Comparison of ENCODE assay signal across 10 cellular contexts in the genomic region with DNA sequence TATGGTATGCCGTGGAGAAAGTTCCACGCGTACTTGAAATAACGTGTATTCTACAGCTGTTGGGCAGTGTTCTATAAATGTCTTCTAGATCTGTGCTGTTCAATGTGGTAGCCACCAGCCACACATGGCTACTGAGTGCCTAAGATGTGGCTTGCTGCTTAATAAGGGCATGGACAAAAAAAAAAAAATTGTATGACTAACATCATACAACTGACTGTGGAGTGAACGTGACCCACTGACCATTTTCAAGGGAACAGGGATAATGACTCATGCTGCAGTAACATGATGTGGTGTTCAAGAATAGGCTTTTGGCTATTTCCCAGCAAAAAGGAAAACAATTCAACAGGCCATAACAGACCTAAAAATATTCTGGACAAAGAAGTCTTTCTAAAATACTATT. TPM values are rescaled to one million over a fixed set of nuclear protein-coding genes. Genes with fewer than 3 reads are reported as not detected.
DNase-seq lines count a peak whose midpoint lies in the region; ATAC-seq and TF ChIP-seq lines count a peak whose summit lies in the region.
"Had no signal": no experiment of that assay in that cellular context is flagged by ENCODE, and none has a peak within 500 bp of the region (broad histone marks: within the 10 kb centered on the region; RNA-seq: fewer than 3 reads in every experiment).

No MANE protein-coding gene starts in this region.

- no peaks in the 10 kb centered on the region for H3F3A ChIP-seq in SK-N-SH (replicated peaks; ENCODE audit: insufficient read depth)

- 67% methylated on average over 5 of the region's 5 CpGs for WGBS in SK-N-SH (ENCODE audit: low lambda C conversion rate)
- 66% methylated on average over 5 of the region's 5 CpGs for WGBS in esophagus squamous epithelium, 2 donors

- H3K36me3 ChIP-seq in SK-N-SH (replicated peaks in 1 of 2; ENCODE audit: control insufficient read depth in 1 of 2, insufficient read depth in 2 of 2, low read length in 1 of 2) (peaks cover 10 to 20% of the 10 kb centered on the region in 2 experiments), esophagus squamous epithelium (peaks cover 4 to 34% (median 5%) of the 10 kb centered on the region in 3 donors)

- H3K27me3 ChIP-seq in SK-N-SH (ENCODE audit: insufficient read depth) (no peaks in the 10 kb centered on the region), esophagus squamous epithelium (no peaks in the 10 kb centered on the region)

- no peak for TF ChIP-seq RAD21 in SK-N-SH (IDR thresholded peaks at IDR 0.05; ENCODE audit: low read length)

- peak overlapping the region in 1 of 2 experiments; percentile 67; a peak in 2 of 4 replicates for H3K27ac ChIP-seq in SK-N-SH (ENCODE audit: low read depth in 2 of 2, low read length in 1 of 2)
- peak overlapping the region in 2 of 4 donors; percentile 39 to 55 for H3K27ac ChIP-seq in esophagus squamous epithelium

- H3K79me2 ChIP-seq in SK-N-SH (ENCODE audit: insufficient read depth), result peaks cover 45% of the 10 kb centered on the region

- no peak overlapping the region for H3K4me2 ChIP-seq in SK-N-SH

- H3K4me3 ChIP-seq in SK-N-SH (ENCODE audit: low read depth in 2 of 2, low read length in 1 of 2) (no peak overlapping the region), esophagus squamous epithelium (no peak overlapping the region)

- no peak for ATAC-seq in HG03175 (IDR thresholded peaks at IDR 0.05; ENCODE audit: unreplicated experiment)

- DNase-seq in GM04504 (ENCODE audit: low read depth), result peak; percentile 79
- no peak for DNase-seq in SK-N-SH
- peak; percentile 96 for DNase-seq in fibroblast of peridontal ligament (ENCODE audit: extremely low read depth)
- peak; percentile 99 for DNase-seq in renal cortical epithelial cell (ENCODE audit: low read depth)
- DNase-seq in HT-29 (ENCODE audit: low spot score), result no peak
- DNase-seq in esophagus squamous epithelium (lab: John Stamatoyannopoulos, UW), result no peak
- DNase-seq in stimulated activated CD4-positive, alpha-beta T cell treated with anti-CD3 and anti-CD28 coated beads, Interleukin-15, amount 100 ng/mL, for 24 hours, result no peak
- DNase-seq: H9 had no signal

- TF ChIP-seq POLR2A in esophagus squamous epithelium (IDR thresholded peaks at IDR 0.05), result no peak

- no peak overlapping the region for H3K9ac ChIP-seq in SK-N-SH

- TF ChIP-seq EP300 in SK-N-SH (IDR thresholded peaks at IDR 0.05; ENCODE audit: borderline replicate concordance in 1 of 2, low read depth in 1 of 2, low read length in 1 of 2), result peak in 1 of 2 experiments; percentile 25; a peak in 1 of 4 replicates

- POLR2A ChIA-PET in SK-N-SH (lab: Yijun Ruan, JAX), result no interaction called here

- H3K9me3 ChIP-seq in SK-N-SH (no peaks in the 10 kb centered on the region), esophagus squamous epithelium (no peaks in the 10 kb centered on the region)

- H3K4me1 ChIP-seq in SK-N-SH (ENCODE audit: control insufficient read depth in 1 of 2, insufficient read depth in 2 of 2, low read depth in 1 of 2, low read length in 1 of 2) (peaks cover 2 to 10% of the 10 kb centered on the region in 2 experiments; a peak in 3 of 4 replicates), esophagus squamous epithelium (peaks cover 0 to 18% (median 9%) of the 10 kb centered on the region in 3 donors)

- H2AFZ ChIP-seq in SK-N-SH (ENCODE audit: low read depth), result no peak overlapping the region

- peaks cover 21% of the 10 kb centered on the region for H4K20me1 ChIP-seq in SK-N-SH (ENCODE audit: insufficient read depth)

- intact Hi-C loops in esophagus squamous epithelium (cut with DNase I), result no loop called here

- CTCF ChIA-PET in SK-N-SH (lab: Yijun Ruan, JAX), result no interaction called here

- TF ChIP-seq CTCF in SK-N-SH (IDR thresholded peaks at IDR 0.05) (no peak), esophagus squamous epithelium (IDR thresholded peaks at IDR 0.05) (no peak)

- 0 out of 2 replicates have a peak, but pooled peaks cover 3% of the 10 kb centered on the region for H3K9me2 ChIP-seq in SK-N-SH

TF ChIP-seq in SK-N-SH, 30 proteins besides CTCF, POLR2A, EP300 and RAD21 (continues in another document):
- TF ChIP-seq, protein P1, sequence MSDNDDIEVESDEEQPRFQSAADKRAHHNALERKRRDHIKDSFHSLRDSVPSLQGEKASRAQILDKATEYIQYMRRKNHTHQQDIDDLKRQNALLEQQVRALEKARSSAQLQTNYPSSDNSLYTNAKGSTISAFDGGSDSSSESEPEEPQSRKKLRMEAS (IDR thresholded peaks at IDR 0.05; ENCODE audit: low read depth), result peak; percentile 41; the same call in 1 of the 2 replicates
- no peak for TF ChIP-seq TEAD4 (IDR thresholded peaks at IDR 0.05; ENCODE audit: borderline replicate concordance, insufficient read depth)
- no peak for TF ChIP-seq CHD2 (IDR thresholded peaks at IDR 0.05; ENCODE audit: low read length, partially characterized antibody)
- TF ChIP-seq FOXM1 (IDR thresholded peaks at IDR 0.05; ENCODE audit: low read depth), result no peak
- no peak for TF ChIP-seq NRF1 (IDR thresholded peaks at IDR 0.05; ENCODE audit: low read depth, low read length)
- peak; percentile 81 for TF ChIP-seq TCF12 (IDR thresholded peaks at IDR 0.05)
- TF ChIP-seq GATA2 (CRISPR knock-in tag; IDR thresholded peaks at IDR 0.05), result no peak
- TF ChIP-seq RCOR1 (IDR thresholded peaks at IDR 0.05; ENCODE audit: low read length), result no peak
- peak; percentile 85 for TF ChIP-seq JUND (IDR thresholded peaks at IDR 0.05)
- TF ChIP-seq NFIC (IDR thresholded peaks at IDR 0.05; ENCODE audit: borderline replicate concordance), result peak; percentile 54
- no peak for TF ChIP-seq TAF1 (IDR thresholded peaks at IDR 0.05; ENCODE audit: borderline replicate concordance, low read depth, low read length)
- TF ChIP-seq FOSL2 (IDR thresholded peaks at IDR 0.05; ENCODE audit: borderline replicate concordance, low read depth), result peak; percentile 95
- no peak for TF ChIP-seq EZH2phosphoT487 (IDR thresholded peaks at IDR 0.05; ENCODE audit: borderline replicate concordance, low read depth)
- TF ChIP-seq MEF2A (IDR thresholded peaks at IDR 0.05; ENCODE audit: borderline replicate concordance, low read depth), result peak; percentile 89
- TF ChIP-seq, protein P2, sequence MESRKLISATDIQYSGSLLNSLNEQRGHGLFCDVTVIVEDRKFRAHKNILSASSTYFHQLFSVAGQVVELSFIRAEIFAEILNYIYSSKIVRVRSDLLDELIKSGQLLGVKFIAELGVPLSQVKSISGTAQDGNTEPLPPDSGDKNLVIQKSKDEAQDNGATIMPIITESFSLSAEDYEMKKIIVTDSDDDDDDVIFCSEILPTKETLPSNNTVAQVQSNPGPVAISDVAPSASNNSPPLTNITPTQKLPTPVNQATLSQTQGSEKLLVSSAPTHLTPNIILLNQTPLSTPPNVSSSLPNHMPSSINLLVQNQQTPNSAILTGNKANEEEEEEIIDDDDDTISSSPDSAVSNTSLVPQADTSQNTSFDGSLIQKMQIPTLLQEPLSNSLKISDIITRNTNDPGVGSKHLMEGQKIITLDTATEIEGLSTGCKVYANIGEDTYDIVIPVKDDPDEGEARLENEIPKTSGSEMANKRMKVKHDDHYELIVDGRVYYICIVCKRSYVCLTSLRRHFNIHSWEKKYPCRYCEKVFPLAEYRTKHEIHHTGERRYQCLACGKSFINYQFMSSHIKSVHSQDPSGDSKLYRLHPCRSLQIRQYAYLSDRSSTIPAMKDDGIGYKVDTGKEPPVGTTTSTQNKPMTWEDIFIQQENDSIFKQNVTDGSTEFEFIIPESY (IDR thresholded peaks at IDR 0.05; ENCODE audit: borderline replicate concordance, low read depth), result no peak
- no peak for TF ChIP-seq RFX5 (IDR thresholded peaks at IDR 0.05; ENCODE audit: low read length)
- no peak for TF ChIP-seq SMC3 (IDR thresholded peaks at IDR 0.05; ENCODE audit: low read depth, low read length)
- TF ChIP-seq, protein P3, sequence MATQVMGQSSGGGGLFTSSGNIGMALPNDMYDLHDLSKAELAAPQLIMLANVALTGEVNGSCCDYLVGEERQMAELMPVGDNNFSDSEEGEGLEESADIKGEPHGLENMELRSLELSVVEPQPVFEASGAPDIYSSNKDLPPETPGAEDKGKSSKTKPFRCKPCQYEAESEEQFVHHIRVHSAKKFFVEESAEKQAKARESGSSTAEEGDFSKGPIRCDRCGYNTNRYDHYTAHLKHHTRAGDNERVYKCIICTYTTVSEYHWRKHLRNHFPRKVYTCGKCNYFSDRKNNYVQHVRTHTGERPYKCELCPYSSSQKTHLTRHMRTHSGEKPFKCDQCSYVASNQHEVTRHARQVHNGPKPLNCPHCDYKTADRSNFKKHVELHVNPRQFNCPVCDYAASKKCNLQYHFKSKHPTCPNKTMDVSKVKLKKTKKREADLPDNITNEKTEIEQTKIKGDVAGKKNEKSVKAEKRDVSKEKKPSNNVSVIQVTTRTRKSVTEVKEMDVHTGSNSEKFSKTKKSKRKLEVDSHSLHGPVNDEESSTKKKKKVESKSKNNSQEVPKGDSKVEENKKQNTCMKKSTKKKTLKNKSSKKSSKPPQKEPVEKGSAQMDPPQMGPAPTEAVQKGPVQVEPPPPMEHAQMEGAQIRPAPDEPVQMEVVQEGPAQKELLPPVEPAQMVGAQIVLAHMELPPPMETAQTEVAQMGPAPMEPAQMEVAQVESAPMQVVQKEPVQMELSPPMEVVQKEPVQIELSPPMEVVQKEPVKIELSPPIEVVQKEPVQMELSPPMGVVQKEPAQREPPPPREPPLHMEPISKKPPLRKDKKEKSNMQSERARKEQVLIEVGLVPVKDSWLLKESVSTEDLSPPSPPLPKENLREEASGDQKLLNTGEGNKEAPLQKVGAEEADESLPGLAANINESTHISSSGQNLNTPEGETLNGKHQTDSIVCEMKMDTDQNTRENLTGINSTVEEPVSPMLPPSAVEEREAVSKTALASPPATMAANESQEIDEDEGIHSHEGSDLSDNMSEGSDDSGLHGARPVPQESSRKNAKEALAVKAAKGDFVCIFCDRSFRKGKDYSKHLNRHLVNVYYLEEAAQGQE (IDR thresholded peaks at IDR 0.05; ENCODE audit: low read depth, low read length), result no peak

RNA-seq across cellular contexts. Expression of a gene that starts 13.0 kb away (rescaled TPM):
- 4.3 and 5.4 TPM in 2 replicates for polyA plus RNA-seq in SK-N-SH (2012; rRNA removed)
- polyA plus RNA-seq in SK-N-SH (2012; cell fraction: cytosol; rRNA removed), result 3.5 and 3.6 TPM in 2 replicates
- 11.4 and 17.3 TPM in 2 replicates for polyA plus RNA-seq in SK-N-SH (2012; cell fraction: nucleus; rRNA removed)
- total RNA-seq in renal cortical epithelial cell (10.9 and 19.4 TPM in 2 replicates), esophagus squamous epithelium (10 to 100 TPM in 1 of 4 donors, 1 to 10 TPM in 3; 4.6 to 12.8 (median 7.5) TPM)
- total RNA-seq in HT-29 (2014; rRNA removed; shearing (Covaris generic)), result 3.1 and 3.5 TPM in 2 replicates

RNA-seq across cellular contexts. Expression of a gene that starts 41.7 kb away (rescaled TPM):
- not detected in 2 replicates for polyA plus RNA-seq in SK-N-SH (2012; rRNA removed)
- polyA plus RNA-seq in SK-N-SH (2012; cell fraction: cytosol; rRNA removed), result not detected in 2 replicates
- not detected in 2 replicates for polyA plus RNA-seq in SK-N-SH (2012; cell fraction: nucleus; rRNA removed)
- total RNA-seq in renal cortical epithelial cell (not detected in 2 replicates), esophagus squamous epithelium (not detected)
- total RNA-seq in HT-29 (2014; rRNA removed; shearing (Covaris generic)), result not detected in 2 replicates
- total RNA-seq: H9; T-helper 2 cell treated with Interferon-gamma antibody and Interleukin-4, amounts not matched to agents 100 ng/mL and 5 ng/mL, for 36 hours had no signal

Comparison
In these comparisons a context has a peak if more than half of its experiments do, and no peak if none do; other contexts are left out.
1. DNase-seq: peak in GM04504 (single experiment), fibroblast of peridontal ligament (single experiment) and renal cortical epithelial cell (single experiment); none in SK-N-SH (single experiment), HT-29 (single experiment), esophagus squamous epithelium (single experiment) and stimulated activated CD4-positive, alpha-beta T cell treated with anti-CD3 and anti-CD28 coated beads, Interleukin-15, amount 100 ng/mL, for 24 hours (single experiment).